In genomic region chr17:42109086-42109485, GRCh38 we compare ENCODE assay signal across 17 cellular contexts. TPM values are rescaled to one million over a fixed set of nuclear protein-coding genes. Genes with fewer than 3 reads are reported as not detected.
"Had no signal": no experiment of that assay in that cellular context is flagged by ENCODE, and none has a peak within 500 bp of the region (broad histone marks: within the 10 kb centered on the region; RNA-seq: fewer than 3 reads in every experiment).

No MANE protein-coding gene starts in this region.

- ATAC-seq: stimulated activated naive B cell treated with anti-CD40 and anti-IgM and Interleukin-4, amounts not matched to agents 10 μg/mL and 1 μg/mL and 100 μg/mL, for 72 hours; upper lobe of right lung had no signal

- FAIRE-seq: bronchial epithelial cell, frontal cortex had no signal

- H3K9me3 Mint-ChIP-seq: activated B cell treated with CpG ODN at 0.5 μM for 24 hours; stimulated activated naive B cell treated with anti-CD40 and anti-IgM and Interleukin-4, amounts not matched to agents 10 μg/mL and 1 μg/mL and 100 μg/mL, for 72 hours had no signal

- H3K4me3 ChIP-seq: adrenal gland, left ventricle myocardium inferior, thoracic aorta, upper lobe of right lung had no signal

- DNase-seq: activated B cell treated with CpG ODN at 0.5 μM for 24 hours; activated CD4-positive, alpha-beta T cell treated with anti-CD3 and anti-CD28 coated beads, Interleukin-2, amount 50 U/mL, for 1 hour; activated effector memory CD4-positive, alpha-beta T cell treated with Interleukin-2 at 50 U/mL for 16 hours; activated naive CD4-positive, alpha-beta T cell treated with anti-CD3 and anti-CD28 coated beads, Interleukin-2, amount 50 U/mL, for 16 hours; activated T-cell treated with anti-CD3 and anti-CD28 coated beads, Interleukin-2, amount 50 U/mL, for 1 hour; adrenal gland; effector CD4-positive, alpha-beta T cell; left ventricle myocardium inferior; nucleus accumbens; stimulated activated naive B cell treated with anti-CD40 and anti-IgM and Interleukin-4, amounts not matched to agents 10 μg/mL and 1 μg/mL and 100 μg/mL, for 72 hours; upper lobe of right lung had no signal

- H3K27ac ChIP-seq: adrenal gland, left ventricle myocardium inferior, thoracic aorta, upper lobe of right lung had no signal

- H3K27me3 ChIP-seq: adrenal gland, upper lobe of right lung had no signal

- H3K27ac Mint-ChIP-seq: activated B cell treated with CpG ODN at 0.5 μM for 24 hours; stimulated activated naive B cell treated with anti-CD40 and anti-IgM and Interleukin-4, amounts not matched to agents 10 μg/mL and 1 μg/mL and 100 μg/mL, for 72 hours had no signal

- H3K4me3 Mint-ChIP-seq: activated B cell treated with CpG ODN at 0.5 μM for 24 hours; stimulated activated naive B cell treated with anti-CD40 and anti-IgM and Interleukin-4, amounts not matched to agents 10 μg/mL and 1 μg/mL and 100 μg/mL, for 72 hours had no signal

- H3K9me3 ChIP-seq: adrenal gland, left ventricle myocardium inferior, thoracic aorta, upper lobe of right lung had no signal

- H3K27me3 Mint-ChIP-seq: activated B cell treated with CpG ODN at 0.5 μM for 24 hours; stimulated activated naive B cell treated with anti-CD40 and anti-IgM and Interleukin-4, amounts not matched to agents 10 μg/mL and 1 μg/mL and 100 μg/mL, for 72 hours had no signal

RNA-seq across cellular contexts. Expression of gene ZNF385C, which starts 10.8 kb away (rescaled TPM):
- total RNA-seq: thoracic aorta had no signal

RNA-seq across cellular contexts. Expression of gene HSPB9, which starts 13.5 kb away (rescaled TPM):
- total RNA-seq: activated B cell treated with CpG ODN at 0.5 μM for 24 hours, bronchial epithelial cell, kidney epithelial cell, left ventricle myocardium inferior, myocyte, renal cortical epithelial cell, thoracic aorta, upper lobe of right lung had no signal
